16 cellular contexts compared by ENCODE assay signal in genomic region chr2:177881921-177882320, GRCh38.
DNase-seq lines count a peak whose midpoint lies in the region; ATAC-seq and TF ChIP-seq lines count a peak whose summit lies in the region.
"Had no signal": no experiment of that assay in that cellular context is flagged by ENCODE, and none has a peak within 500 bp of the region (broad histone marks: within the 10 kb centered on the region; RNA-seq: fewer than 3 reads in every experiment).

No MANE protein-coding gene starts in this region.

- 38 to 61% (median 46%) methylated on average over 2 of the region's 2 CpGs for WGBS in heart left ventricle, 4 donors
- WGBS in right lobe of liver (ENCODE audit: insufficient coverage, low coverage, low lambda C conversion rate, missing lambda C conversion rate) = 70% methylated on average over 2 of the region's 2 CpGs

- H3K27ac ChIP-seq in right atrium auricular region = peak overlapping the region in 1 of 2 donors; percentile 64
- H3K27ac ChIP-seq in heart left ventricle = peak overlapping the region in 5 of 12 donors; percentile 21 to 63 (median 57)
- peak overlapping the region in 2 of 3 donors; percentile 72 for H3K27ac ChIP-seq in right lobe of liver
- peak overlapping the region; percentile 3 for H3K27ac ChIP-seq in skeletal muscle tissue (ENCODE audit: low read depth, low read length)
- H3K27ac ChIP-seq: BLaER1, HL-60 had no signal

- H3K9ac ChIP-seq in skeletal muscle tissue (ENCODE audit: low read depth in 1 of 3, low read length in 3 of 3) = no peak overlapping the region
- H3K9ac ChIP-seq: BLaER1 had no signal

- TF ChIP-seq POLR2A in heart left ventricle (IDR thresholded peaks at IDR 0.05) (no peak), right lobe of liver (IDR thresholded peaks at IDR 0.05) (no peak)

- ATAC-seq in Right ventricle myocardium inferior (peak; percentile 82), heart left ventricle (peak; percentile 56 to 76 (median 58)), right lobe of liver (no peak), HG02798 (IDR thresholded peaks at IDR 0.05; ENCODE audit: poor library complexity, unreplicated experiment) (no peak), GM21367 (IDR thresholded peaks at IDR 0.05; ENCODE audit: unreplicated experiment) (no peak)

- H3K4me1 ChIP-seq in right atrium auricular region (peaks cover 0 to 18% of the 10 kb centered on the region in 2 donors), heart left ventricle (peaks cover 0 to 18% (median 0%) of the 10 kb centered on the region in 12 donors), right lobe of liver (peaks cover 0 to 66% (median 17%) of the 10 kb centered on the region in 4 donors), skeletal muscle tissue (ENCODE audit: control insufficient read depth in 3 of 3, insufficient read depth in 3 of 3, low read length in 3 of 3) (peaks cover 15 to 23% (median 21%) of the 10 kb centered on the region in 3 donors)
- H3K4me1 ChIP-seq: BLaER1 had no signal

- peaks cover 0 to 8% of the 10 kb centered on the region in 2 donors for H3K9me3 ChIP-seq in right atrium auricular region
- H3K9me3 ChIP-seq in heart left ventricle = peaks cover 0 to 3% (median 0%) of the 10 kb centered on the region in 12 donors
- H3K9me3 ChIP-seq in right lobe of liver = no peaks in the 10 kb centered on the region
- H3K9me3 ChIP-seq in skeletal muscle tissue (ENCODE audit: control insufficient read depth in 3 of 3, low read length in 3 of 3) = no peaks in the 10 kb centered on the region
- H3K9me3 ChIP-seq: BLaER1 had no signal

- intact Hi-C loops in Right ventricle myocardium inferior (cut with DNase I) = loop anchor here (1.0 to 5.0 kb wide), 3 partner anchors 35 to 110 kb away; no protein-coding TSS in a partner anchor
- intact Hi-C loops in heart left ventricle (cut with DNase I) = loop anchor here in 1 of 10 donors (5.0 kb wide), 1 partner anchor 110 kb away; no protein-coding TSS in a partner anchor
- intact Hi-C loops in right lobe of liver (cut with DNase I) = no loop called here

- TF ChIP-seq CTCF in right atrium auricular region (IDR thresholded peaks at IDR 0.05) (no peak), heart left ventricle (IDR thresholded peaks at IDR 0.05) (no peak), right lobe of liver (IDR thresholded peaks at IDR 0.05) (no peak)

- H3K27me3 ChIP-seq in right atrium auricular region = no peaks in the 10 kb centered on the region
- no peaks in the 10 kb centered on the region for H3K27me3 ChIP-seq in heart left ventricle
- H3K27me3 ChIP-seq in right lobe of liver = no peaks in the 10 kb centered on the region
- H3K27me3 ChIP-seq in skeletal muscle tissue (ENCODE audit: control insufficient read depth in 3 of 3, insufficient read depth in 3 of 3, low read length in 3 of 3) = no peaks in the 10 kb centered on the region
- H3K27me3 ChIP-seq: BLaER1 had no signal

- H3K36me3 ChIP-seq in right atrium auricular region (no peaks in the 10 kb centered on the region), heart left ventricle (no peaks in the 10 kb centered on the region), right lobe of liver (no peaks in the 10 kb centered on the region), skeletal muscle tissue (ENCODE audit: control insufficient read depth in 3 of 3, insufficient read depth in 3 of 3, low read length in 3 of 3) (no peaks in the 10 kb centered on the region)
- H3K36me3 ChIP-seq: BLaER1 had no signal

- H3K4me3 ChIP-seq in right atrium auricular region = no peak overlapping the region
- H3K4me3 ChIP-seq in heart left ventricle = no peak overlapping the region
- no peak overlapping the region for H3K4me3 ChIP-seq in right lobe of liver
- no peak overlapping the region for H3K4me3 ChIP-seq in skeletal muscle tissue (ENCODE audit: low read length in 3 of 3)
- H3K4me3 ChIP-seq: BLaER1 had no signal

- no peak for DNase-seq in Right ventricle myocardium inferior (ENCODE audit: missing footprints)
- DNase-seq in right atrium auricular region (ENCODE audit: low spot score) = no peak
- DNase-seq in heart left ventricle = no peak
- no peak for DNase-seq in right lobe of liver
- DNase-seq in cortex of kidney (lab: John Stamatoyannopoulos, UW) = no peak
- DNase-seq: 8988T; CD4-positive, alpha-beta memory T cell; DMS79; GDM1; H9; IMR-90 had no signal

Comparison
In these comparisons a context has a peak if more than half of its experiments do, and no peak if none do; other contexts are left out.
1. ATAC-seq: peak in Right ventricle myocardium inferior (single experiment) and heart left ventricle (4 of 4); none in right lobe of liver (0 of 4), HG02798 (single experiment) and GM21367 (single experiment).